ENCODE assay signal across 9 cellular contexts in genomic region chr17:43018008-43018853, GRCh38. TPM values are rescaled to one million over a fixed set of nuclear protein-coding genes. Genes with fewer than 3 reads are reported as not detected.
DNase-seq lines count a peak whose midpoint lies in the region; ATAC-seq and TF ChIP-seq lines count a peak whose summit lies in the region.
"Had no signal": no experiment of that assay in that cellular context is flagged by ENCODE, and none has a peak within 500 bp of the region (broad histone marks: within the 10 kb centered on the region; RNA-seq: fewer than 3 reads in every experiment).

No MANE protein-coding gene starts in this region.

- intact Hi-C loops in activated CD4-positive, alpha-beta memory T cell treated with anti-CD3 and anti-CD28 coated beads for 36 hours (cut with micrococcal nuclease): no loop called here

- peaks cover 17 to 72% (median 42%) of the 10 kb centered on the region in 11 experiments; a peak in 21 of 22 replicates for H3K36me3 ChIP-seq in BLaER1 treated with 17β-estradiol and CSF1 and Interleukin-3, amounts not matched to agents 10 nM and 100 nM

- no peak overlapping the region for H3K4me3 Mint-ChIP-seq in activated CD4-positive, alpha-beta memory T cell treated with anti-CD3 and anti-CD28 coated beads for 36 hours

- peaks cover 42 to 77% (median 68%) of the 10 kb centered on the region in 10 experiments for H3K4me1 ChIP-seq in BLaER1 treated with 17β-estradiol and CSF1 and Interleukin-3, amounts not matched to agents 10 nM and 100 nM

- DNase-seq in GM13977 (ENCODE audit: low spot score) (peak; percentile 2), left kidney (ENCODE audit: low read depth, low spot score) (peak; percentile 95), germinal center (ENCODE audit: low spot score) (no peak), RKO (ENCODE audit: low spot score) (no peak), cerebellar cortex (ENCODE audit: low spot score) (no peak)
- peak; percentile 31 for DNase-seq in activated CD4-positive, alpha-beta memory T cell treated with anti-CD3 and anti-CD28 coated beads for 36 hours

- H3K9me3 ChIP-seq in BLaER1 treated with 17β-estradiol and CSF1 and Interleukin-3, amounts not matched to agents 10 nM and 100 nM (replicated peaks in 1 of 11): no peaks in the 10 kb centered on the region

- peaks cover 0 to 73% (median 4%) of the 10 kb centered on the region in 11 experiments; a peak in 8 of 22 replicates for H4K20me1 ChIP-seq in BLaER1 treated with 17β-estradiol and CSF1 and Interleukin-3, amounts not matched to agents 10 nM and 100 nM

- CTCF ChIA-PET in activated CD4-positive, alpha-beta memory T cell treated with anti-CD3 and anti-CD28 coated beads for 36 hours (lab: Charles Lee): no interaction called here

- H3K4me3 ChIP-seq in BLaER1 treated with 17β-estradiol and CSF1 and Interleukin-3, amounts not matched to agents 10 nM and 100 nM: peak overlapping the region in 1 of 10 experiments; percentile 93; a peak in 2 of 20 replicates

- peak overlapping the region; percentile 92 to 100 (median 99) for H3K4me2 ChIP-seq in BLaER1 treated with 17β-estradiol and CSF1 and Interleukin-3, amounts not matched to agents 10 nM and 100 nM

- in situ Hi-C loops in GM13977 (cut with MboI; ENCODE audit: low pct_unique_long_range_greater_than_20kb, low sequenced_read_pairs, unreplicated experiment): no loop called here

- peaks cover 8% of the 10 kb centered on the region for H3K36me3 Mint-ChIP-seq in activated CD4-positive, alpha-beta memory T cell treated with anti-CD3 and anti-CD28 coated beads for 36 hours

- POLR2A ChIA-PET in activated CD4-positive, alpha-beta memory T cell treated with anti-CD3 and anti-CD28 coated beads for 36 hours (lab: Charles Lee): interaction anchor here (0.6 to 1.6 kb wide), 3 partner anchors 9 to 20 kb away, joined by 3 to 7 read pairs (median 4); partner anchors contain the start of gene RPL27

- H3K4me1 Mint-ChIP-seq in activated CD4-positive, alpha-beta memory T cell treated with anti-CD3 and anti-CD28 coated beads for 36 hours (ENCODE audit: low read depth): peaks cover 23% of the 10 kb centered on the region

- H3K9me3 Mint-ChIP-seq in activated CD4-positive, alpha-beta memory T cell treated with anti-CD3 and anti-CD28 coated beads for 36 hours: no peaks in the 10 kb centered on the region

- no peak for TF ChIP-seq CTCF in GM13977 (IDR thresholded peaks at IDR 0.05; ENCODE audit: extremely low read depth, insufficient read depth, missing control alignments)

- no peak for ATAC-seq in GM21619 (IDR thresholded peaks at IDR 0.05; ENCODE audit: unreplicated experiment)

- peak overlapping the region in 8 of 11 experiments; percentile 12 to 91 (median 72); a peak in 5 of 22 replicates for H3K9ac ChIP-seq in BLaER1 treated with 17β-estradiol and CSF1 and Interleukin-3, amounts not matched to agents 10 nM and 100 nM

- no peak overlapping the region for H3K27ac Mint-ChIP-seq in activated CD4-positive, alpha-beta memory T cell treated with anti-CD3 and anti-CD28 coated beads for 36 hours

- peak overlapping the region in 9 of 11 experiments; percentile 4 to 82 (median 66); a peak in 15 of 22 replicates for H3K27ac ChIP-seq in BLaER1 treated with 17β-estradiol and CSF1 and Interleukin-3, amounts not matched to agents 10 nM and 100 nM

- no peaks in the 10 kb centered on the region for H3K27me3 ChIP-seq in BLaER1 treated with 17β-estradiol and CSF1 and Interleukin-3, amounts not matched to agents 10 nM and 100 nM

- no peaks in the 10 kb centered on the region for H3K27me3 Mint-ChIP-seq in activated CD4-positive, alpha-beta memory T cell treated with anti-CD3 and anti-CD28 coated beads for 36 hours

RNA-seq across cellular contexts. Expression of gene VAT1, which starts 4.0 kb away (rescaled TPM):
- 10 to 100 TPM; 45.3 to 49.6 TPM for total RNA-seq in activated CD4-positive, alpha-beta memory T cell treated with anti-CD3 and anti-CD28 coated beads for 36 hours

RNA-seq across cellular contexts. Expression of gene RND2, which starts 6.8 kb away (rescaled TPM):
- total RNA-seq in activated CD4-positive, alpha-beta memory T cell treated with anti-CD3 and anti-CD28 coated beads for 36 hours: under 1 TPM in 1 of 2 experiments, not detected in 1; 0.07 TPM
- total RNA-seq: RPMI7951 had no signal

RNA-seq across cellular contexts. Expression of gene IFI35, which starts 11.6 kb away (rescaled TPM):
- 10 to 100 TPM; 66.0 to 68.6 TPM for total RNA-seq in activated CD4-positive, alpha-beta memory T cell treated with anti-CD3 and anti-CD28 coated beads for 36 hours

RNA-seq across cellular contexts. Expression of gene RPL27, which starts 20.0 kb away (rescaled TPM):
- 1,000 to 10,000 TPM; 1,552 to 1,589 TPM for total RNA-seq in activated CD4-positive, alpha-beta memory T cell treated with anti-CD3 and anti-CD28 coated beads for 36 hours

RNA-seq across cellular contexts. Expression of gene RUNDC1, which starts 37.9 kb away (rescaled TPM):
- 10 to 100 TPM in 1 of 2 experiments, 1 to 10 TPM in 1; 10.0 to 11.5 TPM for total RNA-seq in activated CD4-positive, alpha-beta memory T cell treated with anti-CD3 and anti-CD28 coated beads for 36 hours

Comparison
In these comparisons a context has a peak if more than half of its experiments do, and no peak if none do; other contexts are left out.
1. DNase-seq: peak in GM13977 (single experiment), activated CD4-positive, alpha-beta memory T cell treated with anti-CD3 and anti-CD28 coated beads for 36 hours (single experiment) and left kidney (single experiment); none in germinal center (single experiment), RKO (single experiment) and cerebellar cortex (single experiment).